2 cellular contexts compared by ENCODE assay signal in the genomic region with DNA sequence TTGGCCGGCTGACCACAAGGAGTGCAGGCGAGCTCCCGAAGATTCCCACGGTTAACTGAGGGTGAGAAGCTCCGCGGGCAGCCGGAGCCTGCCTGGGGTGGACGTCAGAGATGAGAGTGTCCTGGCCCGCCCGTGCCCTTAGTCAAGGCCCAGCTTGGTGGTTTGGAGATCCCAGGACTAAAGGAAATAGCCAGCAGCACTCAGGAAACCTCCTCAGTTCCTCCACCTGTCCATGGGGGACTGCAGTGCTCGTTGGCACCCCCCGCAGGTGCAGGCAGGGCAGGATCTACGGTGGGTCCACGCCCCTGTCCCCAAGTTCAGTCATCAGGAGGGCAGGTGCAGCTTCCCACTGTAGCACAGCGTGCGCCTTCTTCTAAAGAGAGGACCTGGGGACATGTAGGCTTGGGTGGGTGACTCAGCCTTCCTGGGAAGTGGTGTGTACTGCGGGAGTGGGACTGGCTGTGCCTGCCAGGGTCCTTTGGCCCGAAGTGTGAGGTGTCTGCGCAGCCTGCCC.
A peak's percentile ranks its signal among the peaks of the same experiment; 100 is the strongest.
TF ChIP-seq lines count a peak whose summit lies in the region.

No MANE protein-coding gene starts in this region.

TF ChIP-seq in Ishikawa, 13 proteins besides CTCF, POLR2A, EP300 and RAD21 (continued from another document):
- TF ChIP-seq, protein P1, sequence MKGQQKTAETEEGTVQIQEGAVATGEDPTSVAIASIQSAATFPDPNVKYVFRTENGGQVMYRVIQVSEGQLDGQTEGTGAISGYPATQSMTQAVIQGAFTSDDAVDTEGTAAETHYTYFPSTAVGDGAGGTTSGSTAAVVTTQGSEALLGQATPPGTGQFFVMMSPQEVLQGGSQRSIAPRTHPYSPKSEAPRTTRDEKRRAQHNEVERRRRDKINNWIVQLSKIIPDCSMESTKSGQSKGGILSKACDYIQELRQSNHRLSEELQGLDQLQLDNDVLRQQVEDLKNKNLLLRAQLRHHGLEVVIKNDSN (IDR thresholded peaks at IDR 0.05), result no peak

TF ChIP-seq in K562, 482 proteins besides CTCF, POLR2A, EP300 and RAD21:
- TF ChIP-seq, protein P2, sequence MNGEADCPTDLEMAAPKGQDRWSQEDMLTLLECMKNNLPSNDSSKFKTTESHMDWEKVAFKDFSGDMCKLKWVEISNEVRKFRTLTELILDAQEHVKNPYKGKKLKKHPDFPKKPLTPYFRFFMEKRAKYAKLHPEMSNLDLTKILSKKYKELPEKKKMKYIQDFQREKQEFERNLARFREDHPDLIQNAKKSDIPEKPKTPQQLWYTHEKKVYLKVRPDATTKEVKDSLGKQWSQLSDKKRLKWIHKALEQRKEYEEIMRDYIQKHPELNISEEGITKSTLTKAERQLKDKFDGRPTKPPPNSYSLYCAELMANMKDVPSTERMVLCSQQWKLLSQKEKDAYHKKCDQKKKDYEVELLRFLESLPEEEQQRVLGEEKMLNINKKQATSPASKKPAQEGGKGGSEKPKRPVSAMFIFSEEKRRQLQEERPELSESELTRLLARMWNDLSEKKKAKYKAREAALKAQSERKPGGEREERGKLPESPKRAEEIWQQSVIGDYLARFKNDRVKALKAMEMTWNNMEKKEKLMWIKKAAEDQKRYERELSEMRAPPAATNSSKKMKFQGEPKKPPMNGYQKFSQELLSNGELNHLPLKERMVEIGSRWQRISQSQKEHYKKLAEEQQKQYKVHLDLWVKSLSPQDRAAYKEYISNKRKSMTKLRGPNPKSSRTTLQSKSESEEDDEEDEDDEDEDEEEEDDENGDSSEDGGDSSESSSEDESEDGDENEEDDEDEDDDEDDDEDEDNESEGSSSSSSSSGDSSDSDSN (IDR thresholded peaks at IDR 0.05; ENCODE audit: borderline replicate concordance in 1 of 2, low read depth in 2 of 2, low read length in 2 of 2), result no peak
- TF ChIP-seq ZNF436 (CRISPR knock-in tag; IDR thresholded peaks at IDR 0.05) (no peak), POLR2G (IDR thresholded peaks at IDR 0.05; ENCODE audit: low read depth, low read length) (0 out of 2 replicates have a peak, but pooled peaks have one; percentile 19)
